Comparison of ENCODE assay signal across 11 cellular contexts in genomic region chr15:41651373-41651772, GRCh38.
"Had no signal": no experiment of that assay in that cellular context is flagged by ENCODE, and none has a peak within 500 bp of the region (broad histone marks: within the 10 kb centered on the region; RNA-seq: fewer than 3 reads in every experiment).

No MANE protein-coding gene starts in this region.

- DNase-seq: GM23248, GOT3, H7, H9, HCEC 1CT, HFFc6 had no signal

- H2AFZ ChIP-seq: GM23248, GM23338 had no signal

- H3K4me3 Mint-ChIP-seq: GM23338, H9, HFFc6 had no signal

- H3K9me3 ChIP-seq: HAP-1 had no signal

- H3K27ac Mint-ChIP-seq: GM23338, H9, HFFc6 had no signal

- H3K9ac ChIP-seq: GM23248 had no signal

- H3K36me3 ChIP-seq: HAP-1 had no signal

- FAIRE-seq: H1, H54 had no signal

- H3K4me2 ChIP-seq: GM23338 had no signal

- ATAC-seq: HCT116 had no signal

- H3K4me3 ChIP-seq: GM23248, GM23338, HAP-1 had no signal

- H3K27ac ChIP-seq: GM23248 had no signal

- H3K4me1 ChIP-seq: HAP-1 had no signal
